ENCODE assay signal across 8 cellular contexts in the genomic region with DNA sequence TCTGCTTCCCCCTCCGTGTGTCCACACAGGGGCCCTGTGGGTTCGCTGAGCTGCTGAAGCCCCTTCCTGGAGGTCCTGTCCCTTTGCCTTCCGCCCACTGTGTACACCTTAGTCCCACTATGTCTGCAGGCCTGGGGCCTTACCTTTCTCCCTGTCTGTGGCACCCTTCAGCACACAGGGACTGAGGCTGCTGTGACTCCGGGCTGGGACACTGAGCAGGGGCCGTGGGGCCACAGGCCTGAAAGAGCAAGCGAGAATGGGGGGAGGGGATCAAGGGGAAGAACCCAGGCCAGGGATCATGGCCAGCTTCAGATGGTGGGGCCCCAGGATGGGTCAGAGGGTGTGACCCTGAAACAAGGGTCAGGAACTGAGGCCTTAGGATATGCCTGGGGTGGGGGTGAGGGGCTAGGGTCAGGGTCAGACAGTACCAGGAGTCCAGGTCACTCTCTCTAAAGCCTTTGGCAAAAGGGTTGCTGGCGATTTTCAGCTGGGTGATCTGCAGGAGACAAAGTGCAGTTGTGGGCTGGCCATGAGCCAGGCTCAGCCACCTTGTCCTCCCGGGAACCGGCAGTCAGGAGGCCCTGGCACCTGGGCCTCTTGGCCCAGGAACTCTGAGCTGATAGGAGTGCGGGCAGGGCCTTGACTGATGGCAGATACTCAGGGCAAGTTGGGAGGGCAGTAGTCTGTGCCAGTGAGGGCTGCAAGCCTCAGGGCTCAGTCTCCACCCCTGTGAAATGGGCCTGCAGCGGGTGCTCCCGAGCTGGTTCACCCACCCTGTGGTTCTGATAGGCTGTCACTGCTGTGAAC. TPM values are rescaled to one million over a fixed set of nuclear protein-coding genes. Genes with fewer than 3 reads are reported as not detected.
A peak's percentile ranks its signal among the peaks of the same experiment; 100 is the strongest.
DNase-seq lines count a peak whose midpoint lies in the region; ATAC-seq and TF ChIP-seq lines count a peak whose summit lies in the region.
"Had no signal": no experiment of that assay in that cellular context is flagged by ENCODE, and none has a peak within 500 bp of the region (broad histone marks: within the 10 kb centered on the region; RNA-seq: fewer than 3 reads in every experiment).

No MANE protein-coding gene starts in this region.

- H3K4me3 Mint-ChIP-seq in brain (peak overlapping the region; percentile 70 to 78 (median 73)), neural progenitor cell (peak overlapping the region; percentile 44)

- no peaks in the 10 kb centered on the region for H3K79me2 ChIP-seq in neural progenitor cell (ENCODE audit: low read depth)

- H3K36me3 ChIP-seq in neural progenitor cell (no peaks in the 10 kb centered on the region), A673 (ENCODE audit: insufficient read depth, low read length, poor library complexity, severe bottlenecking) (no peaks in the 10 kb centered on the region)

- H3K4me3 ChIP-seq in neural progenitor cell (no peak overlapping the region), A673 (ENCODE audit: low read depth, low read length, poor library complexity, severe bottlenecking) (no peak overlapping the region)

- BruUV-seq in A673 (replicated peaks; lab: Mats Ljungman, UMichigan): no TSS peak

- H4K20me1 ChIP-seq in neural progenitor cell (ENCODE audit: low read depth): no peaks in the 10 kb centered on the region

- H3K36me3 Mint-ChIP-seq in brain (peaks cover under 1% of the 10 kb centered on the region), neural progenitor cell (peaks cover under 1% of the 10 kb centered on the region)

- intact Hi-C loops in A673 (cut with micrococcal nuclease; ENCODE audit: unreplicated experiment): loop anchor here (5.0 kb wide), 1 partner anchor 170 kb away; no protein-coding TSS in a partner anchor

- peak; percentile 90 for DNase-seq in HuH-7 (ENCODE audit: low spot score)
- DNase-seq in neural progenitor cell (ENCODE audit: low spot score): no peak
- no peak for DNase-seq in NCI-H1417 treated with DMSO at 0.1 percent for 48 hours (lab: John Stamatoyannopoulos, UW)
- DNase-seq in A673 (ENCODE audit: low spot score): no peak
- DNase-seq: NCI-H2171 treated with DMSO at 0.1 percent for 48 hours had no signal

- no peak overlapping the region for H3K27ac ChIP-seq in neural progenitor cell
- H3K27ac ChIP-seq in A673 (ENCODE audit: low read depth, low read length, poor library complexity, severe bottlenecking): no peak overlapping the region

- H3K9me3 Mint-ChIP-seq in brain: peaks cover 0 to 2% (median 0%) of the 10 kb centered on the region in 5 experiments
- H3K9me3 Mint-ChIP-seq in neural progenitor cell: no peaks in the 10 kb centered on the region

- TF ChIP-seq CTCF in brain (conservative IDR thresholded peaks at IDR 0.05) (no peak), neural progenitor cell (IDR thresholded peaks at IDR 0.05) (no peak), A673 (conservative IDR thresholded peaks at IDR 0.05; ENCODE audit: low read depth, low read length) (no peak)

- H3K27me3 ChIP-seq in neural progenitor cell: no peaks in the 10 kb centered on the region
- H3K27me3 ChIP-seq in A673 (replicated peaks; ENCODE audit: insufficient read depth, low read depth, low read length, poor library complexity): no peaks in the 10 kb centered on the region

- POLR2A ChIA-PET in A673 (lab: Charles Lee; ENCODE audit: low non-redundant PET): no interaction called here

- CTCF ChIA-PET in A673 (lab: Charles Lee): no interaction called here

- H3F3A ChIP-seq in neural progenitor cell (ENCODE audit: low read depth): peaks cover 35% of the 10 kb centered on the region

- H3K4me2 ChIP-seq in neural progenitor cell: no peak overlapping the region

- H2AFZ ChIP-seq in neural progenitor cell (replicated peaks): no peak overlapping the region

- H3K27ac Mint-ChIP-seq in brain: peak overlapping the region; percentile 54 to 74 (median 59)
- peak overlapping the region; percentile 64 for H3K27ac Mint-ChIP-seq in neural progenitor cell

- H3K4me1 Mint-ChIP-seq in brain (peaks cover 15% of the 10 kb centered on the region), neural progenitor cell (peaks cover 14% of the 10 kb centered on the region)

- ATAC-seq in HG03469 (IDR thresholded peaks at IDR 0.05; ENCODE audit: unreplicated experiment): no peak

- peaks cover 8% of the 10 kb centered on the region for H3K4me1 ChIP-seq in neural progenitor cell
- H3K4me1 ChIP-seq in A673 (ENCODE audit: insufficient read depth, low read length, poor library complexity, severe bottlenecking): peaks cover 11% of the 10 kb centered on the region

- H3K9ac ChIP-seq in neural progenitor cell: no peak overlapping the region

- H3K27me3 Mint-ChIP-seq in brain: peaks cover 5% of the 10 kb centered on the region
- H3K27me3 Mint-ChIP-seq in neural progenitor cell (ENCODE audit: insufficient read depth, low read depth): peaks cover 5% of the 10 kb centered on the region

- H3K9me3 ChIP-seq in neural progenitor cell (ENCODE audit: low read depth) (no peaks in the 10 kb centered on the region), A673 (ENCODE audit: low read depth, low read length, poor library complexity, severe bottlenecking) (no peaks in the 10 kb centered on the region)

RNA-seq across cellular contexts. Expression of a gene that starts 2.6 kb away (rescaled TPM):
- polyA plus RNA-seq in brain (ENCODE audit: insufficient read depth, low read depth, low replicate concordance): 5.2 TPM
- total RNA-seq in neural progenitor cell (ENCODE audit: low replicate concordance) (1.6 and 4.1 TPM in 2 replicates), A673 (2021) (3.4 and 4.7 TPM in 2 replicates)

RNA-seq across cellular contexts. Expression of a gene that starts 7.2 kb away (rescaled TPM):
- not detected for polyA plus RNA-seq in brain (ENCODE audit: insufficient read depth, low read depth, low replicate concordance)
- total RNA-seq in neural progenitor cell (ENCODE audit: low replicate concordance): not detected in 2 replicates
- not detected in 2 replicates for total RNA-seq in A673 (2021)
- total RNA-seq: subcutaneous adipose tissue had no signal

RNA-seq across cellular contexts. Expression of a gene that starts 18.2 kb away (rescaled TPM):
- 3.0 TPM for polyA plus RNA-seq in brain (ENCODE audit: insufficient read depth, low read depth, low replicate concordance)
- total RNA-seq in neural progenitor cell (ENCODE audit: low replicate concordance) (not detected in 2 replicates), A673 (2021) (not detected in 2 replicates)
- total RNA-seq: subcutaneous adipose tissue had no signal

RNA-seq across cellular contexts. Expression of a gene that starts 25.6 kb away (rescaled TPM):
- 237 TPM for polyA plus RNA-seq in brain (ENCODE audit: insufficient read depth, low read depth, low replicate concordance)
- total RNA-seq in neural progenitor cell (ENCODE audit: low replicate concordance) (71.0 and 137 TPM in 2 replicates), A673 (2021) (250 and 275 TPM in 2 replicates)

RNA-seq across cellular contexts. Expression of a gene that starts 42.0 kb away (rescaled TPM):
- polyA plus RNA-seq in brain (ENCODE audit: insufficient read depth, low read depth, low replicate concordance): not detected
- total RNA-seq in neural progenitor cell (ENCODE audit: low replicate concordance) (not detected in 2 replicates), A673 (2021) (not detected in 2 replicates)
- total RNA-seq: subcutaneous adipose tissue had no signal
